ENCODE assay signal across 18 cellular contexts in the genomic region with DNA sequence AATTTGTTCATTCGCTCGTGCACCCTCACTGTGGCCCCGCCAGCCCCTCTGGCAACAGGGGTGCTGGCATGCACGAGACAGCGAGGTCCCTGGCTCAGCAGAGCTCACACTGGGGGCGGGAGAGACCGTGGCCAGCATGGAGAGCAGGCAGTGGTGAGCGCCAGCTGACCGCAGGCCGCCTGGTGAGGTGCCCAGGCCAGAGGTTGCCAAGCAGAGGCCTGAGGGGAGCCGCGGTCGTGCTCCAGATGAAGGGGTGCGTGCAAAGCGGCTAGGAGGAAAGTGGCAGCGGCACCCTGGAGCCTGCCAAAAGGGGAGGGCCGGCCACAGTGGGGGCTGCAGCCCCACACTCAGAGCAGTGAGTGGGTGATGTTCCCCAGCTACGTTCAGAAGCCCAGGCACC. TPM values are rescaled to one million over a fixed set of nuclear protein-coding genes. Genes with fewer than 3 reads are reported as not detected.
DNase-seq lines count a peak whose midpoint lies in the region; ATAC-seq and TF ChIP-seq lines count a peak whose summit lies in the region.
"Had no signal": no experiment of that assay in that cellular context is flagged by ENCODE, and none has a peak within 500 bp of the region (broad histone marks: within the 10 kb centered on the region; RNA-seq: fewer than 3 reads in every experiment).

No MANE protein-coding gene starts in this region.

- no peak overlapping the region for H3K4me3 Mint-ChIP-seq in nephron progenitor cell
- H3K4me3 Mint-ChIP-seq in activated CD8-positive, alpha-beta T cell treated with anti-CD3 and anti-CD28 coated beads, Interleukin-2, amount 10 ng/mL, durations not matched to agents 7 days and 5 days = no peak overlapping the region
- H3K4me3 Mint-ChIP-seq in activated T-cell treated with anti-CD3 and anti-CD28 coated beads, Interleukin-2, amount 50 U/mL, for 72 hours = no peak overlapping the region

- H3K4me1 Mint-ChIP-seq in nephron progenitor cell = peaks cover 34% of the 10 kb centered on the region
- no peaks in the 10 kb centered on the region for H3K4me1 Mint-ChIP-seq in activated CD8-positive, alpha-beta T cell treated with anti-CD3 and anti-CD28 coated beads, Interleukin-2, amount 10 ng/mL, durations not matched to agents 7 days and 5 days (ENCODE audit: low read depth)
- no peaks in the 10 kb centered on the region for H3K4me1 Mint-ChIP-seq in activated T-cell treated with anti-CD3 and anti-CD28 coated beads, Interleukin-2, amount 50 U/mL, for 72 hours (ENCODE audit: low read depth)

- POLR2A ChIA-PET in activated CD8-positive, alpha-beta T cell treated with anti-CD3 and anti-CD28 coated beads, Interleukin-2, amount 10 ng/mL, durations not matched to agents 7 days and 5 days (lab: Charles Lee) = interaction anchor here (0.6 kb wide), 1 partner anchor 966 kb away, joined by 3 read pairs; no protein-coding TSS in a partner anchor

- no peaks in the 10 kb centered on the region for H3K27me3 Mint-ChIP-seq in nephron progenitor cell (ENCODE audit: low read depth, poor library complexity)
- H3K27me3 Mint-ChIP-seq in activated CD8-positive, alpha-beta T cell treated with anti-CD3 and anti-CD28 coated beads, Interleukin-2, amount 10 ng/mL, durations not matched to agents 7 days and 5 days (ENCODE audit: low read depth) = no peaks in the 10 kb centered on the region
- no peaks in the 10 kb centered on the region for H3K27me3 Mint-ChIP-seq in activated T-cell treated with anti-CD3 and anti-CD28 coated beads, Interleukin-2, amount 50 U/mL, for 72 hours (ENCODE audit: low read depth)

- ATAC-seq in Right ventricle myocardium superior (ENCODE audit: poor library complexity) (peak; percentile 24), HG03039 (IDR thresholded peaks at IDR 0.05; ENCODE audit: unreplicated experiment) (no peak), GM21381 (IDR thresholded peaks at IDR 0.05; ENCODE audit: unreplicated experiment) (no peak)
- ATAC-seq in activated CD8-positive, alpha-beta T cell treated with anti-CD3 and anti-CD28 coated beads, Interleukin-2, amount 10 ng/mL, durations not matched to agents 7 days and 5 days = no peak
- no peak for ATAC-seq in activated T-cell treated with anti-CD3 and anti-CD28 coated beads, Interleukin-2, amount 50 U/mL, for 72 hours (replicated peaks in 1 of 2)
- ATAC-seq: PC-3 had no signal

- intact Hi-C loops in Right ventricle myocardium superior (cut with DNase I) (no loop called here), cardiac septum (cut with DNase I) (no loop called here)

- no peak for TF ChIP-seq CTCF in nephron progenitor cell (IDR thresholded peaks at IDR 0.05)

- CTCF ChIA-PET in activated CD8-positive, alpha-beta T cell treated with anti-CD3 and anti-CD28 coated beads, Interleukin-2, amount 10 ng/mL, durations not matched to agents 7 days and 5 days (lab: Charles Lee) = no interaction called here

- DNase-seq in Right ventricle myocardium superior (no peak), cardiac septum (ENCODE audit: low spot score) (no peak), nephron progenitor cell (no peak)
- DNase-seq in activated CD8-positive, alpha-beta T cell treated with anti-CD3 and anti-CD28 coated beads, Interleukin-2, amount 10 ng/mL, durations not matched to agents 7 days and 5 days = no peak
- DNase-seq in activated T-cell treated with anti-CD3 and anti-CD28 coated beads, Interleukin-2, amount 50 U/mL, for 72 hours = no peak
- DNase-seq: 8988T; DMS 273 treated with DMSO at 0.1 percent for 48 hours; HCEC 1CT; NCI-H1092 treated with DMSO at 0.1 percent for 48 hours; NCI-H1694; NCI-H345; NCI-H69; NK-92 treated with Interleukin-12 subunit alpha and Interleukin-12 subunit beta, amount 100 ng/mL, for 24 hours; PC-3 had no signal

- peak overlapping the region; percentile 69 for H3K27ac ChIP-seq in cingulate gyrus (ENCODE audit: low read depth, low read length)
- H3K27ac ChIP-seq: SK-N-MC had no signal

- H3K27ac Mint-ChIP-seq in nephron progenitor cell = peak overlapping the region; percentile 51
- no peak overlapping the region for H3K27ac Mint-ChIP-seq in activated CD8-positive, alpha-beta T cell treated with anti-CD3 and anti-CD28 coated beads, Interleukin-2, amount 10 ng/mL, durations not matched to agents 7 days and 5 days
- H3K27ac Mint-ChIP-seq in activated T-cell treated with anti-CD3 and anti-CD28 coated beads, Interleukin-2, amount 50 U/mL, for 72 hours = no peak overlapping the region

- no peaks in the 10 kb centered on the region for H3K9me3 Mint-ChIP-seq in nephron progenitor cell
- no peaks in the 10 kb centered on the region for H3K9me3 Mint-ChIP-seq in activated CD8-positive, alpha-beta T cell treated with anti-CD3 and anti-CD28 coated beads, Interleukin-2, amount 10 ng/mL, durations not matched to agents 7 days and 5 days (ENCODE audit: insufficient read depth)
- H3K9me3 Mint-ChIP-seq in activated T-cell treated with anti-CD3 and anti-CD28 coated beads, Interleukin-2, amount 50 U/mL, for 72 hours = no peaks in the 10 kb centered on the region

- H3K36me3 Mint-ChIP-seq in nephron progenitor cell (ENCODE audit: low read depth) = peaks cover 48% of the 10 kb centered on the region
- no peaks in the 10 kb centered on the region for H3K36me3 Mint-ChIP-seq in activated CD8-positive, alpha-beta T cell treated with anti-CD3 and anti-CD28 coated beads, Interleukin-2, amount 10 ng/mL, durations not matched to agents 7 days and 5 days (ENCODE audit: low read depth)
- no peaks in the 10 kb centered on the region for H3K36me3 Mint-ChIP-seq in activated T-cell treated with anti-CD3 and anti-CD28 coated beads, Interleukin-2, amount 50 U/mL, for 72 hours (ENCODE audit: insufficient read depth in 2 of 2)

RNA-seq across cellular contexts. Expression of a gene that starts 56.1 kb away (rescaled TPM):
- total RNA-seq in Right ventricle myocardium superior (64.6 TPM), cardiac septum (81.8 TPM)
- under 1 TPM; 0.13 to 0.16 TPM for total RNA-seq in activated CD8-positive, alpha-beta T cell treated with anti-CD3 and anti-CD28 coated beads, Interleukin-2, amount 10 ng/mL, durations not matched to agents 7 days and 5 days
- total RNA-seq in activated T-cell treated with anti-CD3 and anti-CD28 coated beads, Interleukin-2, amount 50 U/mL, for 72 hours = 1 to 10 TPM; 3.7 to 5.4 TPM

Comparison
In these comparisons a context has a peak if more than half of its experiments do, and no peak if none do; other contexts are left out.
1. RNA of a gene that starts 56.1 kb away (total RNA-seq): 81.8 TPM in cardiac septum (single experiment) and 64.6 TPM in Right ventricle myocardium superior (single experiment); 3.7 to 5.4 TPM in activated T-cell treated with anti-CD3 and anti-CD28 coated beads, Interleukin-2, amount 50 U/mL, for 72 hours and 0.13 to 0.16 TPM in activated CD8-positive, alpha-beta T cell treated with anti-CD3 and anti-CD28 coated beads, Interleukin-2, amount 10 ng/mL, durations not matched to agents 7 days and 5 days; every median in the first group is over 10 times any median in the second.